12 cellular contexts compared by ENCODE assay signal in genomic region chr5:153960269-153961215, GRCh38.
A peak's percentile ranks its signal among the peaks of the same experiment; 100 is the strongest.
DNase-seq lines count a peak whose midpoint lies in the region; ATAC-seq lines count a peak whose summit lies in the region.
"Had no signal": no experiment of that assay in that cellular context is flagged by ENCODE, and none has a peak within 500 bp of the region (broad histone marks: within the 10 kb centered on the region; RNA-seq: fewer than 3 reads in every experiment).

No MANE protein-coding gene starts in this region.

- H3K9ac ChIP-seq in neuronal stem cell (ENCODE audit: low read depth, low read length, poor library complexity): no peak overlapping the region
- H3K9ac ChIP-seq: KMS-11 had no signal

- peak overlapping the region in 7 of 8 donors; percentile 16 to 94 (median 82) for H3K27ac Mint-ChIP-seq in CD8-positive, alpha-beta memory T cell
- H3K27ac Mint-ChIP-seq: activated naive CD8-positive, alpha-beta T cell had no signal

- H2BK15ac ChIP-seq in neuronal stem cell (ENCODE audit: low read length): no peak overlapping the region

- no peaks in the 10 kb centered on the region for H3K27me3 Mint-ChIP-seq in CD8-positive, alpha-beta memory T cell
- H3K27me3 Mint-ChIP-seq: activated naive CD8-positive, alpha-beta T cell had no signal

- H3K27ac ChIP-seq in CD8-positive, alpha-beta memory T cell (ENCODE audit: low read depth, low read length): no peak overlapping the region
- H3K27ac ChIP-seq in neuronal stem cell (replicated peaks; ENCODE audit: low read length): peak overlapping the region; percentile 1
- H3K27ac ChIP-seq: KMS-11, neutrophil, stomach had no signal

- H3K9me3 ChIP-seq in CD8-positive, alpha-beta memory T cell (ENCODE audit: low read length): no peaks in the 10 kb centered on the region
- H3K9me3 ChIP-seq in neuronal stem cell (replicated peaks in 1 of 2; ENCODE audit: control insufficient read depth in 2 of 2, insufficient read depth in 1 of 2, low read depth in 1 of 2, low read length in 2 of 2): no peaks in the 10 kb centered on the region
- H3K9me3 ChIP-seq: neutrophil had no signal

- DNase-seq in CD8-positive, alpha-beta memory T cell: peak in 4 of 5 donors; percentile 4 to 60 (median 16)
- DNase-seq in HT1080 (ENCODE audit: low read depth) (peak; percentile 36), amniotic epithelial cell (ENCODE audit: low read depth) (peak; percentile 27), neuronal stem cell (ENCODE audit: low spot score) (no peak), NCI-H2171 (lab: John Stamatoyannopoulos, UW) (no peak), NCI-H2107 (lab: John Stamatoyannopoulos, UW) (no peak), left colon (no peak), ureter (ENCODE audit: low spot score) (no peak)
- DNase-seq: stomach had no signal

- no peak overlapping the region for H4K8ac ChIP-seq in neuronal stem cell (ENCODE audit: low read depth, low read length)

- H3K4me3 ChIP-seq in CD8-positive, alpha-beta memory T cell (ENCODE audit: low read length): no peak overlapping the region
- H3K4me3 ChIP-seq in neuronal stem cell (ENCODE audit: low read length in 2 of 2): no peak overlapping the region
- H3K4me3 ChIP-seq: stomach had no signal

- POLR2A ChIA-PET in CD8-positive, alpha-beta memory T cell (lab: Charles Lee): no interaction called here

- peak overlapping the region; percentile 40 for H2AK5ac ChIP-seq in neuronal stem cell (ENCODE audit: low read depth, low read length)

- H2AFZ ChIP-seq in neuronal stem cell (ENCODE audit: low read length): peak overlapping the region; percentile 66

- H3K23ac ChIP-seq in neuronal stem cell (ENCODE audit: low read depth, low read length, poor library complexity): no peak overlapping the region

- no peaks in the 10 kb centered on the region for H3K9me3 Mint-ChIP-seq in CD8-positive, alpha-beta memory T cell

- peak overlapping the region; percentile 40 for H3K18ac ChIP-seq in neuronal stem cell (ENCODE audit: low read length)

- H3K4me3 Mint-ChIP-seq in CD8-positive, alpha-beta memory T cell: peak overlapping the region in 6 of 7 donors; percentile 26 to 75 (median 56)
- H3K4me3 Mint-ChIP-seq: activated naive CD8-positive, alpha-beta T cell had no signal

- H3K27me3 ChIP-seq in CD8-positive, alpha-beta memory T cell (ENCODE audit: insufficient read depth, low read length, poor library complexity, severe bottlenecking): no peaks in the 10 kb centered on the region
- peaks cover 0 to 7% (median 0%) of the 10 kb centered on the region in 3 experiments for H3K27me3 ChIP-seq in neuronal stem cell (ENCODE audit: control insufficient read depth in 3 of 3, insufficient read depth in 3 of 3, low read depth in 1 of 3, low read length in 3 of 3)
- H3K27me3 ChIP-seq: neutrophil, stomach had no signal

- H3K79me1 ChIP-seq in neuronal stem cell (ENCODE audit: low read depth, low read length): no peaks in the 10 kb centered on the region

- ATAC-seq in left colon: no peak

- H2BK5ac ChIP-seq in neuronal stem cell (ENCODE audit: low read length): no peak overlapping the region

- WGBS in neuronal stem cell (ENCODE audit: extremely low coverage in 2 of 2, insufficient read length in 2 of 2, insufficient replicate concordance in 1 of 2), 2 donors: no CpG with 5 or more reads among the region's 10 CpGs

- H3K4me1 Mint-ChIP-seq in CD8-positive, alpha-beta memory T cell: peaks cover 19 to 23% (median 20%) of the 10 kb centered on the region in 3 donors

- no peak overlapping the region for H3K14ac ChIP-seq in neuronal stem cell (ENCODE audit: low read length)

- H3K36me3 Mint-ChIP-seq in CD8-positive, alpha-beta memory T cell: no peaks in the 10 kb centered on the region

- no peaks in the 10 kb centered on the region for H3K36me3 ChIP-seq in CD8-positive, alpha-beta memory T cell (ENCODE audit: insufficient read depth, low read length)
- H3K36me3 ChIP-seq in neuronal stem cell (replicated peaks in 1 of 2; ENCODE audit: control insufficient read depth in 2 of 2, insufficient read depth in 2 of 2, low read length in 2 of 2): no peaks in the 10 kb centered on the region
- H3K36me3 ChIP-seq: neutrophil, stomach had no signal

- H3K4me2 ChIP-seq in neuronal stem cell (ENCODE audit: insufficient read depth, low read length, poor library complexity, severe bottlenecking): no peak overlapping the region
- H3K4me2 ChIP-seq: KMS-11 had no signal

- H3K4ac ChIP-seq in neuronal stem cell (ENCODE audit: low read length): no peak overlapping the region

- H2BK120ac ChIP-seq in neuronal stem cell (ENCODE audit: low read depth, low read length): no peak overlapping the region

- peaks cover 15% of the 10 kb centered on the region for H3K4me1 ChIP-seq in CD8-positive, alpha-beta memory T cell (ENCODE audit: insufficient read depth, low read length)
- peaks cover 4 to 25% of the 10 kb centered on the region in 2 donors for H3K4me1 ChIP-seq in neuronal stem cell (ENCODE audit: control insufficient read depth in 2 of 2, insufficient read depth in 1 of 2, low read depth in 1 of 2, low read length in 2 of 2)

- intact Hi-C loops in left colon (cut with DNase I, micrococcal nuclease): loop anchor here in 1 of 2 donors (5.0 kb wide), 1 partner anchor 463 kb away; no protein-coding TSS in a partner anchor

- peak overlapping the region; percentile 64 for H2BK12ac ChIP-seq in neuronal stem cell (ENCODE audit: low read length)

- H4K91ac ChIP-seq in neuronal stem cell (ENCODE audit: low read depth, low read length, poor library complexity): no peak overlapping the region

- CTCF ChIA-PET in CD8-positive, alpha-beta memory T cell (lab: Charles Lee): no interaction called here

Comparison
In these comparisons a context has a peak if more than half of its experiments do, and no peak if none do; other contexts are left out.
1. DNase-seq: peak in CD8-positive, alpha-beta memory T cell (4 of 5), HT1080 (single experiment) and amniotic epithelial cell (single experiment); none in neuronal stem cell (single experiment), NCI-H2171 (single experiment), NCI-H2107 (single experiment), left colon (0 of 2) and ureter (single experiment).